ENCODE assay signal across 8 cellular contexts in the genomic region with DNA sequence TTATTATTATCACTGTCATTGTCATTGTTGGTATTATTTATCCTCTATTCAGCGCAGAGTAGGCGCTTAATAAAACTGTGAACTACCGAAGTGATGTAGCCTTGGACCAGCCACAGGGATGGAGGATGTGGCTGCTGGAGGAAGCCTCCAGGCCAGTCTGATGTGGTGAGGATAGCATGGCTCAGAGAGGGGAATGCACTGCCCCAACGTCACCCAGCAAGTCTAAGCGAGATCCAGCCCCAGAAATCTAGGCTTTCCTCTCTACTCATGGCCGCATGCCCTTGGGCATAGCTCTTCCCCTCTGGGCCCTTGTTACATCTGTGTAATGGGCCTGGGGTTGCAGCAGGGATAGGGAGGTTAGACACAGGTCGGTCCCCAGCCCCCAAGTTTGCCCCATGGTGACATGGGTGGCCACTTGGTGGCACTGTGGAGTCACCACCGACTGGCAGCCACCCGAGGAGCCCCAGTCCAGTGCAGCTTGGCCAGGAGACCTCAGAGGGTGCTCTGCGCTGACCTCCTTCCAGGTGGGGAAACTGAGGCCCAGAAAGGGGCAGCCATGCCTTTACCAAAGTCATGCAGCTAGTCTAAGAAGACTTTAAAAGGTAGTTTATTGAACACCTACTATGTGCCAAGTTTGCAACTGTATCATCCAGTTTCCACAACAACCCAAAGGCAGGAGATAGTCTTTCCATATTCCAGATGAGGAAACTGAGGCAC.
DNase-seq lines count a peak whose midpoint lies in the region; ATAC-seq and TF ChIP-seq lines count a peak whose summit lies in the region.

No MANE protein-coding gene starts in this region.

- no peaks in the 10 kb centered on the region for H3K9me3 ChIP-seq in OCI-LY1 (ENCODE audit: low read length)
- no peaks in the 10 kb centered on the region for H3K9me3 ChIP-seq in uterus

- peak; percentile 60 for DNase-seq in 8988T
- peak; percentile 38 for DNase-seq in GM10266 (ENCODE audit: extremely low spot score)
- peak; percentile 16 for DNase-seq in cerebellar cortex (ENCODE audit: low spot score)
- peak; percentile 64 to 68 for DNase-seq in lung microvascular endothelial cell (ENCODE audit: low read depth in 2 of 2)
- peak in 1 of 2 donors; percentile 26 for DNase-seq in uterus
- no peak for DNase-seq in activated effector memory CD4-positive, alpha-beta T cell treated with anti-CD3 and anti-CD28 coated beads, Interleukin-2, amount 50 U/mL, for 16 hours

- no peaks in the 10 kb centered on the region for H3K4me1 ChIP-seq in OCI-LY1 (ENCODE audit: insufficient read depth, low read length, severe bottlenecking)
- H3K4me1 ChIP-seq in uterus, result no peaks in the 10 kb centered on the region

- no peak overlapping the region for H3K4me2 ChIP-seq in OCI-LY1 (ENCODE audit: low read length)

- no peaks in the 10 kb centered on the region for H3K79me2 ChIP-seq in OCI-LY1 (ENCODE audit: insufficient read depth, low read length)

- H2AFZ ChIP-seq in OCI-LY1 (ENCODE audit: low read length), result no peak overlapping the region

- H3F3A ChIP-seq in OCI-LY1 (ENCODE audit: insufficient read depth, low read length), result no peaks in the 10 kb centered on the region

- H3K9me2 ChIP-seq in OCI-LY1 (ENCODE audit: low read depth, low read length), result no peaks in the 10 kb centered on the region

- peak; percentile 45 for TF ChIP-seq CTCF in GM10266 (IDR thresholded peaks at IDR 0.05; ENCODE audit: control insufficient read depth, insufficient read depth, low read depth, missing control alignments)
- peak; percentile 76 for TF ChIP-seq CTCF in OCI-LY1 (IDR thresholded peaks at IDR 0.05; ENCODE audit: low read length)
- TF ChIP-seq CTCF in uterus (IDR thresholded peaks at IDR 0.05), result peak in 3 of 4 experiments; percentile 23 to 49 (median 48)

- no peak for TF ChIP-seq POLR2A in uterus (IDR thresholded peaks at IDR 0.05)

- H3K27ac ChIP-seq in OCI-LY1 (ENCODE audit: low read depth, low read length, poor library complexity, severe bottlenecking), result no peak overlapping the region
- no peak overlapping the region for H3K27ac ChIP-seq in uterus

- no peak for ATAC-seq in HG03175 (IDR thresholded peaks at IDR 0.05; ENCODE audit: unreplicated experiment)

- H3K4me3 ChIP-seq in OCI-LY1 (ENCODE audit: low read depth, low read length, poor library complexity, severe bottlenecking), result no peak overlapping the region
- H3K4me3 ChIP-seq in uterus, result no peak overlapping the region

- no peaks in the 10 kb centered on the region for H4K20me1 ChIP-seq in OCI-LY1 (ENCODE audit: insufficient read depth, low read length)

- intact Hi-C loops in uterus (cut with DNase I; ENCODE audit: low total_unique reads), result no loop called here

- H3K27me3 ChIP-seq in OCI-LY1 (ENCODE audit: insufficient read depth, low read length) (no peaks in the 10 kb centered on the region), uterus (no peaks in the 10 kb centered on the region)

- no peak overlapping the region for H3K9ac ChIP-seq in OCI-LY1 (ENCODE audit: low read length)

- H3K36me3 ChIP-seq in OCI-LY1 (ENCODE audit: insufficient read depth, low read length), result no peaks in the 10 kb centered on the region
- no peaks in the 10 kb centered on the region for H3K36me3 ChIP-seq in uterus
